35 cellular contexts compared by ENCODE assay signal in genomic region chr4:166282081-166282770, GRCh38.
DNase-seq lines count a peak whose midpoint lies in the region; ATAC-seq, FAIRE-seq and TF ChIP-seq lines count a peak whose summit lies in the region.
"Had no signal": no experiment of that assay in that cellular context is flagged by ENCODE, and none has a peak within 500 bp of the region (broad histone marks: within the 10 kb centered on the region; RNA-seq: fewer than 3 reads in every experiment).

No MANE protein-coding gene starts in this region.

- H3K27ac Mint-ChIP-seq in osteocyte (ENCODE audit: unreplicated experiment) = no peak overlapping the region
- H3K27ac Mint-ChIP-seq: activated CD4-positive, alpha-beta T cell treated with anti-CD3 and anti-CD28 coated beads, Interleukin-2, amount 10 ng/mL, durations not matched to agents 24 days and 14 days; activated naive CD8-positive, alpha-beta T cell treated with anti-CD3 and anti-CD28 coated beads, Interleukin-2, amount 10 ng/mL, durations not matched to agents 7 days and 5 days; activated T-cell treated with anti-CD3 and anti-CD28 coated beads, Interleukin-2, amount 50 U/mL, for 24 hours; CD4-positive, CD25-positive, alpha-beta regulatory T cell; endodermal cell; memory B cell; nephron progenitor cell; WTC11 had no signal

- no peaks in the 10 kb centered on the region for H3K27me3 ChIP-seq in pancreas
- H3K27me3 ChIP-seq: upper lobe of left lung had no signal

- H3K36me3 ChIP-seq in pancreas = no peaks in the 10 kb centered on the region
- H3K36me3 ChIP-seq: HAP-1, upper lobe of left lung had no signal

- no peaks in the 10 kb centered on the region for H3K9me3 Mint-ChIP-seq in osteocyte (ENCODE audit: unreplicated experiment)
- H3K9me3 Mint-ChIP-seq in activated T-cell treated with anti-CD3 and anti-CD28 coated beads, Interleukin-2, amount 50 U/mL, for 4 hours = peaks cover 13% of the 10 kb centered on the region
- H3K9me3 Mint-ChIP-seq: activated CD4-positive, alpha-beta T cell treated with anti-CD3 and anti-CD28 coated beads, Interleukin-2, amount 10 ng/mL, durations not matched to agents 24 days and 14 days; activated T-cell treated with anti-CD3 and anti-CD28 coated beads, Interleukin-2, amount 50 U/mL, for 24 hours; endodermal cell; nephron progenitor cell; WTC11 had no signal

- intact Hi-C loops in pancreas (cut with DNase I) = no loop called here

- H3K36me3 Mint-ChIP-seq in osteocyte (ENCODE audit: unreplicated experiment) = no peaks in the 10 kb centered on the region
- H3K36me3 Mint-ChIP-seq in activated T-cell treated with anti-CD3 and anti-CD28 coated beads, Interleukin-2, amount 50 U/mL, for 4 hours (ENCODE audit: insufficient read depth) = no peaks in the 10 kb centered on the region
- H3K36me3 Mint-ChIP-seq: activated naive CD8-positive, alpha-beta T cell treated with anti-CD3 and anti-CD28 coated beads, Interleukin-2, amount 10 ng/mL, durations not matched to agents 7 days and 5 days; CD4-positive, CD25-positive, alpha-beta regulatory T cell; memory B cell; WTC11 had no signal

- H3K4me1 Mint-ChIP-seq in osteocyte (ENCODE audit: unreplicated experiment) = peaks cover 4% of the 10 kb centered on the region
- H3K4me1 Mint-ChIP-seq in activated T-cell treated with anti-CD3 and anti-CD28 coated beads, Interleukin-2, amount 50 U/mL, for 4 hours (ENCODE audit: low read depth) = no peaks in the 10 kb centered on the region
- H3K4me1 Mint-ChIP-seq: activated CD4-positive, alpha-beta T cell treated with anti-CD3 and anti-CD28 coated beads, Interleukin-2, amount 10 ng/mL, durations not matched to agents 24 days and 14 days; memory B cell; nephron progenitor cell; WTC11 had no signal

- no peak for TF ChIP-seq CTCF in pancreas (IDR thresholded peaks at IDR 0.05)
- no peak for TF ChIP-seq CTCF in osteocyte (IDR thresholded peaks at IDR 0.05)

- DNase-seq in DMS153 (lab: John Stamatoyannopoulos, UW) (peak; percentile 48), DMS153 treated with DMSO at 0.1 percent for 48 hours (lab: John Stamatoyannopoulos, UW; ENCODE audit: unreplicated experiment) (no peak), NCI-H460 (ENCODE audit: extremely low read depth, low read depth) (peak; percentile 5), pancreas (no peak), osteocyte (ENCODE audit: extremely low spot score, unreplicated experiment) (no peak)
- no peak for DNase-seq in activated T-cell treated with anti-CD3 and anti-CD28 coated beads, Interleukin-2, amount 50 U/mL, for 4 hours
- DNase-seq: activated CD4-positive, alpha-beta T cell treated with anti-CD3 and anti-CD28 coated beads, Interleukin-2, amount 10 ng/mL, durations not matched to agents 24 days and 14 days; activated gamma-delta T cell treated with Interleukin-2 at 50 U/mL for 16 hours; activated naive CD8-positive, alpha-beta T cell treated with anti-CD3 and anti-CD28 coated beads, Interleukin-2, amount 10 ng/mL, durations not matched to agents 7 days and 5 days; activated T-cell treated with anti-CD3 and anti-CD28 coated beads, Interleukin-2, amount 50 U/mL, for 24 hours; caudate nucleus; CD4-positive, CD25-positive, alpha-beta regulatory T cell; dermis blood vessel endothelial cell; EL; endodermal cell; hypothalamus; NCI-H2171 treated with DMSO at 0.1 percent for 48 hours; NCI-H524; nephron progenitor cell; PC-9; stimulated activated naive CD4-positive, alpha-beta T cell; T-helper 1 cell; upper lobe of left lung had no signal

- no peaks in the 10 kb centered on the region for H3K4me1 ChIP-seq in pancreas
- H3K4me1 ChIP-seq: parathyroid adenoma, upper lobe of left lung had no signal

- H3K4me3 ChIP-seq in pancreas = no peak overlapping the region
- H3K4me3 ChIP-seq: GM12878, HAP-1, PC-9, SK-N-MC, smooth muscle cell, upper lobe of left lung had no signal

- no peak for ATAC-seq in pancreas
- ATAC-seq in HG03097 (IDR thresholded peaks at IDR 0.05; ENCODE audit: low FRiP score, unreplicated experiment) = no peak
- no peak for ATAC-seq in activated T-cell treated with anti-CD3 and anti-CD28 coated beads, Interleukin-2, amount 50 U/mL, for 4 hours
- ATAC-seq: GM12878, HepG2, WTC11 had no signal

- peak; percentile 29 for FAIRE-seq in endometrium (lab: Jason Lieb, UNC)
- FAIRE-seq in pancreas (lab: Jason Lieb, UNC) = peak; percentile 26
- FAIRE-seq: astrocyte, GM12878, HepG2 had no signal

- peaks cover 16% of the 10 kb centered on the region for H3K27me3 Mint-ChIP-seq in osteocyte (ENCODE audit: unreplicated experiment)
- H3K27me3 Mint-ChIP-seq in activated T-cell treated with anti-CD3 and anti-CD28 coated beads, Interleukin-2, amount 50 U/mL, for 4 hours (ENCODE audit: low read depth) = no peaks in the 10 kb centered on the region
- H3K27me3 Mint-ChIP-seq: activated CD4-positive, alpha-beta T cell treated with anti-CD3 and anti-CD28 coated beads, Interleukin-2, amount 10 ng/mL, durations not matched to agents 24 days and 14 days; activated naive CD8-positive, alpha-beta T cell treated with anti-CD3 and anti-CD28 coated beads, Interleukin-2, amount 10 ng/mL, durations not matched to agents 7 days and 5 days; activated T-cell treated with anti-CD3 and anti-CD28 coated beads, Interleukin-2, amount 50 U/mL, for 24 hours; CD4-positive, CD25-positive, alpha-beta regulatory T cell; memory B cell had no signal

- H3K4me3 Mint-ChIP-seq in osteocyte (ENCODE audit: unreplicated experiment) = no peak overlapping the region
- no peak overlapping the region for H3K4me3 Mint-ChIP-seq in activated T-cell treated with anti-CD3 and anti-CD28 coated beads, Interleukin-2, amount 50 U/mL, for 4 hours
- H3K4me3 Mint-ChIP-seq: activated CD4-positive, alpha-beta T cell treated with anti-CD3 and anti-CD28 coated beads, Interleukin-2, amount 10 ng/mL, durations not matched to agents 24 days and 14 days; activated naive CD8-positive, alpha-beta T cell treated with anti-CD3 and anti-CD28 coated beads, Interleukin-2, amount 10 ng/mL, durations not matched to agents 7 days and 5 days; activated T-cell treated with anti-CD3 and anti-CD28 coated beads, Interleukin-2, amount 50 U/mL, for 24 hours; CD4-positive, CD25-positive, alpha-beta regulatory T cell; endodermal cell; memory B cell; nephron progenitor cell; WTC11 had no signal

- H3K27ac ChIP-seq in pancreas = no peak overlapping the region
- H3K27ac ChIP-seq: 22Rv1, parathyroid adenoma, PC-9, SK-N-MC, upper lobe of left lung had no signal

- WGBS in pancreas, 2 donors = 0% methylated on average over 1 of the region's 1 CpG

- H3K9me3 ChIP-seq in pancreas = no peaks in the 10 kb centered on the region
- H3K9me3 ChIP-seq: HAP-1, upper lobe of left lung had no signal

Comparison
In these comparisons a context has a peak if more than half of its experiments do, and no peak if none do; other contexts are left out.
1. DNase-seq: peak in DMS153 (single experiment) and NCI-H460 (single experiment); none in DMS153 treated with DMSO at 0.1 percent for 48 hours (single experiment), pancreas (0 of 6), osteocyte (single experiment) and activated T-cell treated with anti-CD3 and anti-CD28 coated beads, Interleukin-2, amount 50 U/mL, for 4 hours (single experiment).